Comparison of ENCODE assay signal across 16 cellular contexts in genomic region chr12:87428701-87429277, GRCh38.
DNase-seq lines count a peak whose midpoint lies in the region; ATAC-seq and TF ChIP-seq lines count a peak whose summit lies in the region.
"Had no signal": no experiment of that assay in that cellular context is flagged by ENCODE, and none has a peak within 500 bp of the region (broad histone marks: within the 10 kb centered on the region; RNA-seq: fewer than 3 reads in every experiment).

No MANE protein-coding gene starts in this region.

- H2AFZ ChIP-seq in PC-3 (ENCODE audit: low read length): peak overlapping the region; percentile 25; the same call in 1 of the 2 replicates

- no peaks in the 10 kb centered on the region for H3F3A ChIP-seq in PC-3 (ENCODE audit: low read length, unreplicated experiment)

- POLR2A ChIA-PET in AG04449 (lab: Yijun Ruan, JAX): no interaction called here
- POLR2A ChIA-PET in PC-3 (lab: Charles Lee; ENCODE audit: unreplicated experiment): no interaction called here

- H3K9me2 ChIP-seq in PC-3 (replicated peaks; ENCODE audit: low read length): no peaks in the 10 kb centered on the region

- BruUV-seq in PC-3 (replicated peaks; lab: Mats Ljungman, UMichigan): no TSS peak

- H3K4me2 ChIP-seq in PC-3 (ENCODE audit: low read length): no peak overlapping the region

- peak; percentile 60 for ATAC-seq in PC-3
- no peak for ATAC-seq in GM21737 (IDR thresholded peaks at IDR 0.05; ENCODE audit: unreplicated experiment)
- ATAC-seq: Right ventricle myocardium inferior had no signal

- H3K27ac ChIP-seq in PC-3 (ENCODE audit: low read length): peak overlapping the region; percentile 47
- H3K27ac ChIP-seq: neutrophil, stomach had no signal

- H4K20me1 ChIP-seq in PC-3 (ENCODE audit: low read length): no peaks in the 10 kb centered on the region

- H3K9ac ChIP-seq in PC-3 (ENCODE audit: low read length): no peak overlapping the region

- intact Hi-C loops in PC-3 (cut with micrococcal nuclease): loop anchor here (5.0 to 10.0 kb wide), 3 partner anchors 181 to 416 kb away; no protein-coding TSS in a partner anchor

- TF ChIP-seq CTCF in AG04449 (IDR thresholded peaks at IDR 0.05; ENCODE audit: insufficient read depth, low read length, missing control alignments) (no peak), PC-3 (conservative IDR thresholded peaks at IDR 0.05; ENCODE audit: low read depth, low read length) (no peak)

- CTCF ChIA-PET in AG04449 (lab: Yijun Ruan, JAX): no interaction called here
- CTCF ChIA-PET in PC-3 (lab: Charles Lee): no interaction called here

- H3K4me3 ChIP-seq in AG04449 (ENCODE audit: low read depth, low read length) (no peak overlapping the region), PC-3 (ENCODE audit: low read length) (no peak overlapping the region)
- H3K4me3 ChIP-seq: stomach had no signal

- H3K4me1 ChIP-seq in PC-3 (ENCODE audit: insufficient read depth, low read length): peaks cover 16% of the 10 kb centered on the region

- H3K27me3 ChIP-seq in PC-3 (ENCODE audit: low read length): no peaks in the 10 kb centered on the region
- H3K27me3 ChIP-seq: neutrophil, stomach had no signal

- no peaks in the 10 kb centered on the region for H3K79me2 ChIP-seq in PC-3 (ENCODE audit: low read length)

- H3K36me3 ChIP-seq in PC-3 (ENCODE audit: low read depth, low read length): peaks cover 13% of the 10 kb centered on the region; the same call in 1 of the 2 replicates
- H3K36me3 ChIP-seq: neutrophil, stomach had no signal

- peaks cover 4% of the 10 kb centered on the region; the same call in 1 of the 2 replicates for H3K9me3 ChIP-seq in PC-3 (ENCODE audit: low read length)
- H3K9me3 ChIP-seq: neutrophil had no signal

- peak; percentile 12 for DNase-seq in AG04449 (ENCODE audit: low read depth, low spot score)
- DNase-seq in PC-3: peak; percentile 39
- peak; percentile 18 for DNase-seq in dermis blood vessel endothelial cell
- peak; percentile 44 for DNase-seq in kidney tubule cell (ENCODE audit: low spot score)
- DNase-seq in C1 segment of cervical spinal cord (lab: John Stamatoyannopoulos, UW): no peak
- DNase-seq in SW480 (ENCODE audit: low spot score): no peak
- no peak for DNase-seq in DMS79 treated with DMSO at 0.1 percent for 48 hours (lab: John Stamatoyannopoulos, UW)
- DNase-seq: activated gamma-delta T cell treated with Interleukin-2 at 50 U/mL for 16 hours; CD8-positive, alpha-beta memory T cell; GF-D8; mesendoderm; NCI-H1694; stomach had no signal

Comparison
In these comparisons a context has a peak if more than half of its experiments do, and no peak if none do; other contexts are left out.
1. DNase-seq: peak in AG04449 (single experiment), PC-3 (single experiment), dermis blood vessel endothelial cell (single experiment) and kidney tubule cell (single experiment); none in C1 segment of cervical spinal cord (0 of 14), SW480 (single experiment) and DMS79 treated with DMSO at 0.1 percent for 48 hours (single experiment).